8 cellular contexts compared by ENCODE assay signal in genomic region chr14:50559990-50560928, GRCh38. TPM values are rescaled to one million over a fixed set of nuclear protein-coding genes. Genes with fewer than 3 reads are reported as not detected.
DNase-seq lines count a peak whose midpoint lies in the region; ATAC-seq and TF ChIP-seq lines count a peak whose summit lies in the region.

ATL1 (plus strand) TSS chr14:50560145; CDS start chr14:50560266, 121 bp downstream.

- in situ Hi-C loops in KBM-7 (cut with MboI; ENCODE audit: low pct_unique_long_range_greater_than_20kb, low sequenced_read_pairs) = no loop called here

- H3K9ac ChIP-seq in neural progenitor cell = peak within 1 kb of the TSS; percentile 42

- peak within 1 kb of the TSS; percentile 79 for H3K4me2 ChIP-seq in neural progenitor cell

- no peaks in the 10 kb centered on the region for H3K9me3 ChIP-seq in neural progenitor cell (ENCODE audit: low read depth)
- H3K9me3 ChIP-seq in tibial nerve = no peaks in the 10 kb centered on the region

- H3K27me3 ChIP-seq in neural progenitor cell (peaks cover 32% of the 10 kb centered on the region), tibial nerve (no peaks in the 10 kb centered on the region)

- H3K4me3 ChIP-seq in GM08714 (ENCODE audit: low read length) = peak within 1 kb of the TSS; percentile 47
- H3K4me3 ChIP-seq in neural progenitor cell = peak within 1 kb of the TSS; percentile 76
- peak within 1 kb of the TSS; percentile 70 to 90 (median 81) for H3K4me3 ChIP-seq in tibial nerve

- peak; percentile 42 to 66 for TF ChIP-seq POLR2A in tibial nerve (IDR thresholded peaks at IDR 0.05)

- no peak within 1 kb of the TSS for H3K27ac Mint-ChIP-seq in activated naive CD8-positive, alpha-beta T cell treated with anti-CD3 and anti-CD28 coated beads for 36 hours
- peak within 1 kb of the TSS; percentile 74 for H3K27ac Mint-ChIP-seq in neural progenitor cell

- peaks cover 21% of the 10 kb centered on the region for H3F3A ChIP-seq in neural progenitor cell (ENCODE audit: low read depth)

- no peaks in the 10 kb centered on the region for H3K36me3 Mint-ChIP-seq in activated naive CD8-positive, alpha-beta T cell treated with anti-CD3 and anti-CD28 coated beads for 36 hours
- H3K36me3 Mint-ChIP-seq in neural progenitor cell = no peaks in the 10 kb centered on the region

- peaks cover 10% of the 10 kb centered on the region for H3K4me1 ChIP-seq in neural progenitor cell
- peaks cover 0 to 36% (median 8%) of the 10 kb centered on the region in 4 donors for H3K4me1 ChIP-seq in tibial nerve

- H3K79me2 ChIP-seq in neural progenitor cell (ENCODE audit: low read depth) = no peaks in the 10 kb centered on the region

- peak within 1 kb of the TSS; percentile 84 for H2AFZ ChIP-seq in neural progenitor cell (replicated peaks)

- H3K27ac ChIP-seq in neural progenitor cell (no peak within 1 kb of the TSS), tibial nerve (peak within 1 kb of the TSS; percentile 88 to 99 (median 95))

- no peak for TF ChIP-seq CTCF in neural progenitor cell (IDR thresholded peaks at IDR 0.05)
- peak in 1 of 5 experiments; percentile 21 for TF ChIP-seq CTCF in tibial nerve (IDR thresholded peaks at IDR 0.05)

- 0 to 1% methylated on average over 39 to 54 of the region's 66 CpGs for WGBS in tibial nerve, 2 donors

- peaks cover 62% of the 10 kb centered on the region for H3K27me3 Mint-ChIP-seq in activated naive CD8-positive, alpha-beta T cell treated with anti-CD3 and anti-CD28 coated beads for 36 hours
- peaks cover 12% of the 10 kb centered on the region for H3K27me3 Mint-ChIP-seq in neural progenitor cell (ENCODE audit: insufficient read depth, low read depth)

- no peak for ATAC-seq in GM21423 (IDR thresholded peaks at IDR 0.05; ENCODE audit: unreplicated experiment)

- DNase-seq in KBM-7 (peak; percentile 72), RPMI7951 (ENCODE audit: low read depth) (peak; percentile 61), globus pallidus (ENCODE audit: low spot score) (peak; percentile 84), neural progenitor cell (ENCODE audit: low spot score) (peak; percentile 89), tibial nerve (ENCODE audit: low spot score in 2 of 2) (peak; percentile 58 to 68)
- DNase-seq in activated naive CD8-positive, alpha-beta T cell treated with anti-CD3 and anti-CD28 coated beads for 36 hours = peak; percentile 56

- H3K9me3 Mint-ChIP-seq in activated naive CD8-positive, alpha-beta T cell treated with anti-CD3 and anti-CD28 coated beads for 36 hours = no peaks in the 10 kb centered on the region
- no peaks in the 10 kb centered on the region for H3K9me3 Mint-ChIP-seq in neural progenitor cell

- H3K4me1 Mint-ChIP-seq in activated naive CD8-positive, alpha-beta T cell treated with anti-CD3 and anti-CD28 coated beads for 36 hours = peaks cover 11% of the 10 kb centered on the region
- H3K4me1 Mint-ChIP-seq in neural progenitor cell = peaks cover 13% of the 10 kb centered on the region

- H3K4me3 Mint-ChIP-seq in activated naive CD8-positive, alpha-beta T cell treated with anti-CD3 and anti-CD28 coated beads for 36 hours = peak within 1 kb of the TSS; percentile 84
- H3K4me3 Mint-ChIP-seq in neural progenitor cell = peak within 1 kb of the TSS; percentile 93

- no peaks in the 10 kb centered on the region for H3K36me3 ChIP-seq in neural progenitor cell
- no peaks in the 10 kb centered on the region for H3K36me3 ChIP-seq in tibial nerve

- no peaks in the 10 kb centered on the region for H4K20me1 ChIP-seq in neural progenitor cell (ENCODE audit: low read depth)

- TF ChIP-seq EP300 in tibial nerve (IDR thresholded peaks at IDR 0.05) = peak in 1 of 2 donors; percentile 81

RNA-seq across cellular contexts. Expression of gene ATL1, which starts in this region (rescaled TPM):
- 0.96 and 3.1 TPM in 2 replicates for total RNA-seq in RPMI7951 (2014; rRNA removed; shearing (Covaris generic))
- 1 to 10 TPM in 1 of 2 experiments, under 1 TPM in 1; 0.60 to 1.4 TPM for total RNA-seq in activated naive CD8-positive, alpha-beta T cell treated with anti-CD3 and anti-CD28 coated beads for 36 hours
- 7.3 and 11.8 TPM in 2 replicates for total RNA-seq in neural progenitor cell (ENCODE audit: low replicate concordance)
- 10 to 100 TPM; 13.5 to 34.7 (median 23.3) TPM for total RNA-seq in tibial nerve
